In genomic region chr22:38257650-38258246, GRCh38 we compare ENCODE assay signal across 11 cellular contexts. TPM values are rescaled to one million over a fixed set of nuclear protein-coding genes. Genes with fewer than 3 reads are reported as not detected.
DNase-seq lines count a peak whose midpoint lies in the region; ATAC-seq and TF ChIP-seq lines count a peak whose summit lies in the region.
"Had no signal": no experiment of that assay in that cellular context is flagged by ENCODE, and none has a peak within 500 bp of the region (broad histone marks: within the 10 kb centered on the region; RNA-seq: fewer than 3 reads in every experiment).

No MANE protein-coding gene starts in this region.

- H3K9ac ChIP-seq in mammary epithelial cell (ENCODE audit: insufficient read depth, low read length) (no peak overlapping the region), mucosa of rectum (ENCODE audit: low read depth in 1 of 2, low read length in 2 of 2) (peak overlapping the region; percentile 58 to 69)

- H3K4me3 ChIP-seq in breast epithelium, result peak overlapping the region; percentile 3 to 30 (median 22)
- H3K4me3 ChIP-seq in mammary epithelial cell (replicated peaks in 1 of 3; ENCODE audit: insufficient read depth in 1 of 3, low read depth in 2 of 3, low read length in 3 of 3), result no peak overlapping the region
- peak overlapping the region; percentile 6 to 39 for H3K4me3 ChIP-seq in mucosa of rectum (ENCODE audit: low read length in 2 of 2)
- H3K4me3 ChIP-seq in vagina, result peak overlapping the region; percentile 3 to 26
- H3K4me3 ChIP-seq in WERI-Rb-1 (ENCODE audit: low read depth, low read length), result no peak overlapping the region

- no peak for TF ChIP-seq CTCF in breast epithelium (IDR thresholded peaks at IDR 0.05)
- TF ChIP-seq CTCF in mammary epithelial cell (conservative IDR thresholded peaks at IDR 0.05 in 1 of 2, IDR thresholded peaks at IDR 0.05 in 1 of 2; ENCODE audit: extremely low read depth in 1 of 2, insufficient read depth in 1 of 2, low read depth in 1 of 2, low read length in 2 of 2), result peak in 1 of 2 donors; percentile 1
- no peak for TF ChIP-seq CTCF in vagina (IDR thresholded peaks at IDR 0.05)
- TF ChIP-seq CTCF in WERI-Rb-1 (IDR thresholded peaks at IDR 0.05; ENCODE audit: low read depth, low read length), result no peak

- no peaks in the 10 kb centered on the region for H3K27me3 ChIP-seq in breast epithelium
- H3K27me3 ChIP-seq in mammary epithelial cell (ENCODE audit: insufficient read depth, low read length), result no peaks in the 10 kb centered on the region
- no peaks in the 10 kb centered on the region for H3K27me3 ChIP-seq in mucosa of rectum (ENCODE audit: control insufficient read depth in 2 of 2, insufficient read depth in 2 of 2, low read length in 2 of 2)
- H3K27me3 ChIP-seq in vagina, result no peaks in the 10 kb centered on the region
- no peaks in the 10 kb centered on the region for H3K27me3 ChIP-seq in WERI-Rb-1 (ENCODE audit: insufficient read depth, low read depth, severe bottlenecking)

- H3K27ac ChIP-seq in breast epithelium (peak overlapping the region; percentile 64 to 78), mammary epithelial cell (ENCODE audit: insufficient read depth, low read depth, low read length) (no peak overlapping the region), caudate nucleus (ENCODE audit: low read depth, low read length) (peak overlapping the region; percentile 70), mucosa of rectum (ENCODE audit: low read depth in 2 of 2, low read length in 2 of 2) (peak overlapping the region; percentile 74 to 86), vagina (peak overlapping the region; percentile 89), WERI-Rb-1 (no peak overlapping the region)

- H4K20me1 ChIP-seq in mammary epithelial cell (ENCODE audit: insufficient read depth, low read length), result no peaks in the 10 kb centered on the region

- no peak for ATAC-seq in HG02642 (IDR thresholded peaks at IDR 0.05; ENCODE audit: poor library complexity, unreplicated experiment)
- ATAC-seq in GM18517 (IDR thresholded peaks at IDR 0.05; ENCODE audit: unreplicated experiment), result no peak
- ATAC-seq: activated CD4-positive, alpha-beta T cell treated with anti-CD3 and anti-CD28 coated beads for 36 hours had no signal

- no peaks in the 10 kb centered on the region for H3K9me3 ChIP-seq in breast epithelium
- no peaks in the 10 kb centered on the region for H3K9me3 ChIP-seq in mammary epithelial cell (replicated peaks; ENCODE audit: insufficient read depth, low read length)
- H3K9me3 ChIP-seq in mucosa of rectum (ENCODE audit: control insufficient read depth in 2 of 2, low read length in 2 of 2), result no peaks in the 10 kb centered on the region
- H3K9me3 ChIP-seq in vagina, result no peaks in the 10 kb centered on the region
- H3K9me3 ChIP-seq in WERI-Rb-1 (ENCODE audit: severe bottlenecking), result no peaks in the 10 kb centered on the region

- H3K4me1 ChIP-seq in breast epithelium (peaks cover 8 to 9% of the 10 kb centered on the region in 2 donors), mammary epithelial cell (ENCODE audit: insufficient read depth, low read length) (peaks cover 15% of the 10 kb centered on the region), mucosa of rectum (ENCODE audit: control insufficient read depth in 2 of 2, insufficient read depth in 2 of 2, low read length in 2 of 2) (peaks cover 27 to 29% of the 10 kb centered on the region in 2 donors), vagina (peaks cover 47% of the 10 kb centered on the region)

- BruUV-seq in mammary epithelial cell (replicated peaks; lab: Mats Ljungman, UMichigan), result no TSS peak

- peaks cover 91% of the 10 kb centered on the region for H3K79me2 ChIP-seq in mammary epithelial cell (ENCODE audit: insufficient read depth, low read length)

- in situ Hi-C loops in mammary epithelial cell (cut with MboI; ENCODE audit: low sequenced_read_pairs in 2 of 2), result no loop called here

- H2AFZ ChIP-seq in mammary epithelial cell (ENCODE audit: low read depth, low read length), result no peak overlapping the region

- TF ChIP-seq POLR2A in breast epithelium (IDR thresholded peaks at IDR 0.05), result no peak
- TF ChIP-seq POLR2A in vagina (IDR thresholded peaks at IDR 0.05), result no peak

- DNase-seq in breast epithelium (ENCODE audit: low spot score in 2 of 2) (no peak), mammary epithelial cell (no peak), caudate nucleus (lab: John Stamatoyannopoulos, UW) (no peak), vagina (ENCODE audit: extremely low spot score in 2 of 2) (no peak), WERI-Rb-1 (no peak)
- DNase-seq: activated CD4-positive, alpha-beta T cell treated with anti-CD3 and anti-CD28 coated beads for 36 hours; midbrain; NCI-H526 had no signal

- no peak overlapping the region for H3K4me2 ChIP-seq in mammary epithelial cell (ENCODE audit: insufficient read depth, low read depth, low read length)

- CTCF ChIA-PET in mammary epithelial cell (lab: Charles Lee; ENCODE audit: low non-redundant PET), result no interaction called here

- dilution Hi-C loops in mammary epithelial cell (cut with HindIII; ENCODE audit: low sequenced_read_pairs), result loop anchor here (10.0 kb wide), 1 partner anchor 267 kb away; no protein-coding TSS in a partner anchor

- H3K36me3 ChIP-seq in breast epithelium (no peaks in the 10 kb centered on the region), mammary epithelial cell (ENCODE audit: insufficient read depth, low read length) (no peaks in the 10 kb centered on the region), mucosa of rectum (ENCODE audit: control insufficient read depth in 2 of 2, insufficient read depth in 2 of 2, low read length in 2 of 2) (no peaks in the 10 kb centered on the region), vagina (no peaks in the 10 kb centered on the region), WERI-Rb-1 (peaks cover 4% of the 10 kb centered on the region)

- intact Hi-C loops in breast epithelium (cut with DNase I; ENCODE audit: low total_unique reads) (no loop called here), mammary epithelial cell (cut with micrococcal nuclease) (no loop called here), vagina (cut with DNase I) (loop anchor here (2.0 kb wide), 1 partner anchor 55 kb away; no protein-coding TSS in a partner anchor)

- 93% methylated on average over 4 of the region's 4 CpGs for WGBS in mammary epithelial cell (ENCODE audit: low coverage, missing lambda C conversion rate)

RNA-seq across cellular contexts. Expression of gene TMEM184B, which starts 15.1 kb away (rescaled TPM):
- total RNA-seq in breast epithelium (10 to 100 TPM; 30.6 to 49.5 (median 42.4) TPM), mammary epithelial cell (10 to 100 TPM; 26.2 to 68.5 TPM), vagina (50.8 TPM)
- polyA plus RNA-seq in mammary epithelial cell, result 41.1 TPM
- polyA minus RNA-seq in mammary epithelial cell, result 58.2 TPM

RNA-seq across cellular contexts. Expression of gene MAFF, which starts 56.0 kb away (rescaled TPM):
- 100 to 1,000 TPM in 1 of 3 donors, 10 to 100 TPM in 2; 37.3 to 126 (median 85.5) TPM for total RNA-seq in breast epithelium
- 10 to 100 TPM; 17.0 to 48.5 TPM for total RNA-seq in mammary epithelial cell
- 13.9 TPM for polyA plus RNA-seq in mammary epithelial cell
- 5.3 TPM for polyA minus RNA-seq in mammary epithelial cell
- total RNA-seq in vagina, result 90.6 TPM

RNA-seq across cellular contexts. Expression of gene CSNK1E, which starts 59.5 kb away (rescaled TPM):
- total RNA-seq in breast epithelium (100 to 1,000 TPM in 2 of 3 donors, 10 to 100 TPM in 1; 83.0 to 147 (median 117) TPM), mammary epithelial cell (100 to 1,000 TPM; 156 to 370 TPM), vagina (162 TPM)
- polyA plus RNA-seq in mammary epithelial cell, result 255 TPM
- 212 TPM for polyA minus RNA-seq in mammary epithelial cell

Comparison
In these comparisons a context has a peak if more than half of its experiments do, and no peak if none do; other contexts are left out.
1. H3K27ac ChIP-seq: peak in breast epithelium (2 of 2), caudate nucleus (single experiment), mucosa of rectum (2 of 2) and vagina (single experiment); none in mammary epithelial cell (single experiment) and WERI-Rb-1 (single experiment).
2. H3K4me3 ChIP-seq: peak in breast epithelium (3 of 3), mucosa of rectum (2 of 2) and vagina (2 of 2); none in mammary epithelial cell (0 of 3) and WERI-Rb-1 (single experiment).